In genomic region chr11:8813658-8814057, GRCh38 we compare ENCODE assay signal across 8 cellular contexts.
A peak's percentile ranks its signal among the peaks of the same experiment; 100 is the strongest.
DNase-seq lines count a peak whose midpoint lies in the region; ATAC-seq, FAIRE-seq and TF ChIP-seq lines count a peak whose summit lies in the region.

No MANE protein-coding gene starts in this region.

- peaks cover 0 to 33% (median 5%) of the 10 kb centered on the region in 3 donors for H3K4me1 ChIP-seq in pancreas

- H3K27ac ChIP-seq in pancreas: peak overlapping the region in 2 of 4 donors; percentile 10 to 56

- H3K27ac Mint-ChIP-seq in activated T-helper 2 cell treated with anti-CD3 and anti-CD28 coated beads, Interferon-gamma antibody, Interleukin-2, Interleukin-4, amounts not matched to agents 10 μg/mL and 5 μg/mL and 100 μg/mL, durations not matched to agents 14 hours and 24 hours and 36 hours: no peak overlapping the region
- H3K27ac Mint-ChIP-seq in glutamatergic neuron (ENCODE audit: unreplicated experiment): no peak overlapping the region

- peaks cover 5% of the 10 kb centered on the region for H3K4me1 Mint-ChIP-seq in activated T-helper 2 cell treated with anti-CD3 and anti-CD28 coated beads, Interferon-gamma antibody, Interleukin-2, Interleukin-4, amounts not matched to agents 10 μg/mL and 5 μg/mL and 100 μg/mL, durations not matched to agents 14 hours and 24 hours and 36 hours (ENCODE audit: low read depth)
- H3K4me1 Mint-ChIP-seq in glutamatergic neuron (ENCODE audit: low read depth, unreplicated experiment): peaks cover 27% of the 10 kb centered on the region

- peak; percentile 92 for TF ChIP-seq CTCF in BJ (IDR thresholded peaks at IDR 0.05; ENCODE audit: insufficient read depth, low read depth, low read length)
- TF ChIP-seq CTCF in glutamatergic neuron (IDR thresholded peaks at IDR 0.05; ENCODE audit: partially characterized antibody, unreplicated experiment): peak; percentile 88
- peak; percentile 58 to 76 (median 66) for TF ChIP-seq CTCF in pancreas (IDR thresholded peaks at IDR 0.05)

- intact Hi-C loops in activated T-helper 2 cell treated with anti-CD3 and anti-CD28 coated beads, Interferon-gamma antibody, Interleukin-2, Interleukin-4, amounts not matched to agents 10 μg/mL and 5 μg/mL and 100 μg/mL, durations not matched to agents 14 hours and 24 hours and 36 hours (cut with micrococcal nuclease): loop anchor here (5.0 kb wide), 1 partner anchor 126 kb away; no protein-coding TSS in a partner anchor
- intact Hi-C loops in pancreas (cut with DNase I): loop anchor here in 1 of 3 donors (10.0 kb wide), 1 partner anchor 109 kb away; no protein-coding TSS in a partner anchor

- 20 to 25% methylated on average over 1 of the region's 1 CpG for WGBS in pancreas, 2 donors

- no peak overlapping the region for H3K4me3 ChIP-seq in BJ (ENCODE audit: low read depth, low read length)
- H3K4me3 ChIP-seq in pancreas: no peak overlapping the region

- no peaks in the 10 kb centered on the region for H3K9me3 ChIP-seq in pancreas

- no peak overlapping the region for H3K4me3 Mint-ChIP-seq in activated T-helper 2 cell treated with anti-CD3 and anti-CD28 coated beads, Interferon-gamma antibody, Interleukin-2, Interleukin-4, amounts not matched to agents 10 μg/mL and 5 μg/mL and 100 μg/mL, durations not matched to agents 14 hours and 24 hours and 36 hours (ENCODE audit: low read depth)
- no peak overlapping the region for H3K4me3 Mint-ChIP-seq in glutamatergic neuron (ENCODE audit: unreplicated experiment)

- no peaks in the 10 kb centered on the region for H3K9me3 Mint-ChIP-seq in activated T-helper 2 cell treated with anti-CD3 and anti-CD28 coated beads, Interferon-gamma antibody, Interleukin-2, Interleukin-4, amounts not matched to agents 10 μg/mL and 5 μg/mL and 100 μg/mL, durations not matched to agents 14 hours and 24 hours and 36 hours
- peaks cover 7% of the 10 kb centered on the region for H3K9me3 Mint-ChIP-seq in glutamatergic neuron (ENCODE audit: unreplicated experiment)

- no peaks in the 10 kb centered on the region for H3K27me3 ChIP-seq in BJ (ENCODE audit: control insufficient read depth, insufficient read depth, low read length)
- no peaks in the 10 kb centered on the region for H3K27me3 ChIP-seq in pancreas

- no peaks in the 10 kb centered on the region for H3K36me3 ChIP-seq in BJ (ENCODE audit: control insufficient read depth, insufficient read depth, low read length)
- H3K36me3 ChIP-seq in pancreas: no peaks in the 10 kb centered on the region

- H3K27me3 Mint-ChIP-seq in activated T-helper 2 cell treated with anti-CD3 and anti-CD28 coated beads, Interferon-gamma antibody, Interleukin-2, Interleukin-4, amounts not matched to agents 10 μg/mL and 5 μg/mL and 100 μg/mL, durations not matched to agents 14 hours and 24 hours and 36 hours (ENCODE audit: low read depth): peaks cover 22% of the 10 kb centered on the region
- peaks cover 2% of the 10 kb centered on the region for H3K27me3 Mint-ChIP-seq in glutamatergic neuron (ENCODE audit: unreplicated experiment)

- POLR2A ChIA-PET in BJ (lab: Charles Lee): interaction anchor here (0.6 to 1.3 kb wide), 3 partner anchors 12 to 125 kb away, joined by 3 to 8 read pairs (median 4); no protein-coding TSS in a partner anchor

- CTCF ChIA-PET in BJ (lab: Yijun Ruan, JAX): interaction anchor here (0.6 to 3.4 kb wide), 10 partner anchors 9 to 146 kb away, joined by 3 to 17 read pairs (median 4); no protein-coding TSS in a partner anchor

- H3K36me3 Mint-ChIP-seq in activated T-helper 2 cell treated with anti-CD3 and anti-CD28 coated beads, Interferon-gamma antibody, Interleukin-2, Interleukin-4, amounts not matched to agents 10 μg/mL and 5 μg/mL and 100 μg/mL, durations not matched to agents 14 hours and 24 hours and 36 hours (ENCODE audit: low read depth): no peaks in the 10 kb centered on the region
- H3K36me3 Mint-ChIP-seq in glutamatergic neuron (ENCODE audit: unreplicated experiment): peaks cover 5% of the 10 kb centered on the region

- FAIRE-seq in pancreas (lab: Jason Lieb, UNC): no peak

- peak; percentile 81 for ATAC-seq in GM19395 (IDR thresholded peaks at IDR 0.05; ENCODE audit: unreplicated experiment)
- ATAC-seq in pancreas: peak; percentile 41 to 62 (median 58)

- no peak for DNase-seq in BJ (ENCODE audit: low read depth)
- DNase-seq in HuH-7 (ENCODE audit: low spot score): peak; percentile 97
- DNase-seq in OCI-M1 (lab: John Stamatoyannopoulos, UW): peak; percentile 82
- DNase-seq in activated T-helper 2 cell treated with anti-CD3 and anti-CD28 coated beads, Interferon-gamma antibody, Interleukin-2, Interleukin-4, amounts not matched to agents 10 μg/mL and 5 μg/mL and 100 μg/mL, durations not matched to agents 14 hours and 24 hours and 36 hours (ENCODE audit: low spot score): peak; percentile 24
- DNase-seq in glutamatergic neuron: peak; percentile 76
- DNase-seq in pancreas: peak; percentile 52 to 77 (median 69)
- DNase-seq in effector CD4-positive, alpha-beta T cell: no peak

Comparison
In these comparisons a context has a peak if more than half of its experiments do, and no peak if none do; other contexts are left out.
1. DNase-seq: peak in HuH-7 (single experiment), OCI-M1 (single experiment), activated T-helper 2 cell treated with anti-CD3 and anti-CD28 coated beads, Interferon-gamma antibody, Interleukin-2, Interleukin-4, amounts not matched to agents 10 μg/mL and 5 μg/mL and 100 μg/mL, durations not matched to agents 14 hours and 24 hours and 36 hours (single experiment), glutamatergic neuron (single experiment) and pancreas (6 of 6); none in BJ (single experiment) and effector CD4-positive, alpha-beta T cell (single experiment).
2. Peak in every context shown above with its lines, with median percentiles within 50 percentile points of each other: CTCF ChIP-seq.